Comparison of ENCODE assay signal across 20 cellular contexts in the genomic region with DNA sequence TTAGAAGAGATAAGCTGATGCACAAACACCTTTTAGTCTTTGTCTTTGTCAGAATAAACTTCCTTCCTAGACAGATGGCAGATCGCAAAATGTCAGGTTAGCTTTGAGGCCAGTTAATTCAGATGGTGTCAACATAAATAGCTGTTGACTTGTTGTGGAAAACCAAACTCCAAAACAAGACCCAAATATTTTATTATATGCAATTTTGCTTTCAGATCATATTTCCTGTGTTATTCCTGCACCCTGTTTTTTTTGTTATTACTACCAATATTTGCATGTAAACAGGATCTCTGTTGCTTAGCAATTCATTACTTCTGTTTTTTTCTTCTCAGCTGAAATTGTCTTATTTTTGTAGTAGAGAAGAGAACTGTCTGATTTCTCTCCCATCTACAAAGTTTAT.
DNase-seq lines count a peak whose midpoint lies in the region; ATAC-seq and TF ChIP-seq lines count a peak whose summit lies in the region.
"Had no signal": no experiment of that assay in that cellular context is flagged by ENCODE, and none has a peak within 500 bp of the region (broad histone marks: within the 10 kb centered on the region; RNA-seq: fewer than 3 reads in every experiment).

No MANE protein-coding gene starts in this region.

- POLR2A ChIA-PET in CD8-positive, alpha-beta T cell (lab: Charles Lee): interaction anchor here (1.4 kb wide), 1 partner anchor 26 kb away, joined by 3 read pairs; no protein-coding TSS in a partner anchor

- no peaks in the 10 kb centered on the region for H3K36me3 ChIP-seq in CD8-positive, alpha-beta T cell (ENCODE audit: insufficient read depth, low read length)
- H3K36me3 ChIP-seq in Loucy (ENCODE audit: insufficient read depth, low read length) (no peaks in the 10 kb centered on the region), mucosa of descending colon (ENCODE audit: low read depth) (no peaks in the 10 kb centered on the region), gastroesophageal sphincter (no peaks in the 10 kb centered on the region)
- H3K36me3 ChIP-seq: right atrium auricular region, upper lobe of left lung had no signal

- TF ChIP-seq POLR2A in gastroesophageal sphincter (IDR thresholded peaks at IDR 0.05): no peak

- intact Hi-C loops in CD8-positive, alpha-beta T cell (cut with DNase I, micrococcal nuclease): loop anchor here in 1 of 2 experiments (5.0 kb wide), 1 partner anchor 79 kb away; no protein-coding TSS in a partner anchor
- intact Hi-C loops in mucosa of descending colon (cut with DNase I, micrococcal nuclease): no loop called here

- H3K9ac ChIP-seq in Loucy (ENCODE audit: low read depth, low read length, poor library complexity, severe bottlenecking): no peak overlapping the region

- TF ChIP-seq CTCF in CD8-positive, alpha-beta T cell (IDR thresholded peaks at IDR 0.05): no peak
- TF ChIP-seq CTCF in Loucy (conservative IDR thresholded peaks at IDR 0.05; ENCODE audit: low read length) (no peak), mucosa of descending colon (IDR thresholded peaks at IDR 0.05) (no peak), gastroesophageal sphincter (IDR thresholded peaks at IDR 0.05) (no peak)

- no peaks in the 10 kb centered on the region for H3K9me3 Mint-ChIP-seq in CD8-positive, alpha-beta T cell
- no peaks in the 10 kb centered on the region for H3K9me3 Mint-ChIP-seq in naive B cell

- peaks cover 15% of the 10 kb centered on the region for H3K4me1 ChIP-seq in CD8-positive, alpha-beta T cell (ENCODE audit: insufficient read depth, low read length)
- peaks cover 36% of the 10 kb centered on the region for H3K4me1 ChIP-seq in Loucy (ENCODE audit: insufficient read depth, low read length, poor library complexity, severe bottlenecking)
- no peaks in the 10 kb centered on the region for H3K4me1 ChIP-seq in mucosa of descending colon (ENCODE audit: low read depth)
- no peaks in the 10 kb centered on the region for H3K4me1 ChIP-seq in gastroesophageal sphincter
- H3K4me1 ChIP-seq: Caco-2, right atrium auricular region had no signal

- H3K27ac ChIP-seq in CD8-positive, alpha-beta T cell (ENCODE audit: low read depth, low read length): no peak overlapping the region
- H3K27ac ChIP-seq in gastroesophageal sphincter: no peak overlapping the region
- H3K27ac ChIP-seq: right atrium auricular region, VCaP had no signal

- H3K9me3 ChIP-seq in CD8-positive, alpha-beta T cell (ENCODE audit: low read length): no peaks in the 10 kb centered on the region
- H3K9me3 ChIP-seq in Loucy (ENCODE audit: insufficient read depth, low read depth, low read length) (no peaks in the 10 kb centered on the region), mucosa of descending colon (no peaks in the 10 kb centered on the region), gastroesophageal sphincter (no peaks in the 10 kb centered on the region)
- H3K9me3 ChIP-seq: Caco-2, right atrium auricular region, upper lobe of left lung had no signal

- no peak for DNase-seq in CD8-positive, alpha-beta T cell
- DNase-seq in dermis blood vessel endothelial cell (peak; percentile 28), naive B cell (peak; percentile 63), mucosa of descending colon (no peak)
- no peak for DNase-seq in activated T-cell treated with anti-CD3 and anti-CD28 coated beads, Interleukin-2, amount 50 U/mL, for 1 hour
- DNase-seq: activated CD4-positive, alpha-beta T cell treated with anti-CD3 and anti-CD28 coated beads, Interleukin-2, amount 50 U/mL, for 48 hours; amniotic stem cell; Caco-2; glutamatergic neuron; left ventricle myocardium superior; NCI-H1436; NCI-H526 treated with DMSO at 0.1 percent for 48 hours; SHP77; stimulated activated CD4-positive, alpha-beta T cell treated with anti-CD3 and anti-CD28 coated beads, Interleukin-4, amount 100 ng/mL, for 4 hours; upper lobe of left lung had no signal

- no peak overlapping the region for H3K4me3 ChIP-seq in CD8-positive, alpha-beta T cell (ENCODE audit: low read depth, low read length)
- H3K4me3 ChIP-seq in Loucy (ENCODE audit: low read length, poor library complexity, severe bottlenecking) (no peak overlapping the region), mucosa of descending colon (no peak overlapping the region), gastroesophageal sphincter (no peak overlapping the region)
- H3K4me3 ChIP-seq: right atrium auricular region, upper lobe of left lung had no signal

- H3K4me3 Mint-ChIP-seq in CD8-positive, alpha-beta T cell: no peak overlapping the region
- H3K4me3 Mint-ChIP-seq in naive B cell: peak overlapping the region in 7 of 8 donors; percentile 16 to 58 (median 54)

- no peaks in the 10 kb centered on the region for H3K27me3 Mint-ChIP-seq in CD8-positive, alpha-beta T cell (ENCODE audit: low read depth)
- no peaks in the 10 kb centered on the region for H3K27me3 Mint-ChIP-seq in naive B cell

- no peaks in the 10 kb centered on the region for H3F3A ChIP-seq in Loucy (ENCODE audit: low read depth)

- H3K27ac Mint-ChIP-seq in CD8-positive, alpha-beta T cell: peak overlapping the region; percentile 25
- H3K27ac Mint-ChIP-seq in naive B cell: peak overlapping the region; percentile 93 to 99 (median 96)

- WGBS in gastroesophageal sphincter (ENCODE audit: low coverage in 1 of 2), 2 donors: 44 to 69% methylated on average over 1 of the region's 1 CpG

- peak overlapping the region; percentile 18 for H3K4me2 ChIP-seq in Loucy (ENCODE audit: low read depth, low read length, poor library complexity, severe bottlenecking)

- peak; percentile 26 for ATAC-seq in CD8-positive, alpha-beta T cell
- peak; percentile 79 to 83 for ATAC-seq in naive B cell (ENCODE audit: low read depth in 2 of 2)
- ATAC-seq in mucosa of descending colon: no peak
- ATAC-seq in gastroesophageal sphincter: no peak
- no peak for ATAC-seq in GM18498 (IDR thresholded peaks at IDR 0.05; ENCODE audit: unreplicated experiment)
- ATAC-seq: left ventricle myocardium superior had no signal

- no peaks in the 10 kb centered on the region for H3K27me3 ChIP-seq in CD8-positive, alpha-beta T cell (ENCODE audit: insufficient read depth, low read length)
- H3K27me3 ChIP-seq in Loucy (ENCODE audit: insufficient read depth, low read length, poor library complexity, severe bottlenecking) (no peaks in the 10 kb centered on the region), gastroesophageal sphincter (no peaks in the 10 kb centered on the region)
- H3K27me3 ChIP-seq: right atrium auricular region, upper lobe of left lung had no signal

- TF ChIP-seq EP300 in gastroesophageal sphincter (IDR thresholded peaks at IDR 0.05): no peak

- peak overlapping the region; percentile 3; the same call in 1 of the 2 replicates for H2AFZ ChIP-seq in Loucy (ENCODE audit: low read length)

- H3K79me2 ChIP-seq in Loucy (ENCODE audit: insufficient read depth, low read length): no peaks in the 10 kb centered on the region

- H3K36me3 Mint-ChIP-seq in CD8-positive, alpha-beta T cell: no peaks in the 10 kb centered on the region
- H3K36me3 Mint-ChIP-seq in naive B cell: no peaks in the 10 kb centered on the region

- H3K9me2 ChIP-seq in Loucy (replicated peaks; ENCODE audit: low read depth, low read length): no peaks in the 10 kb centered on the region

- H3K4me1 Mint-ChIP-seq in CD8-positive, alpha-beta T cell (ENCODE audit: low read depth): peaks cover 23% of the 10 kb centered on the region
- H3K4me1 Mint-ChIP-seq in naive B cell: peaks cover 40 to 58% (median 57%) of the 10 kb centered on the region in 3 donors

- no peaks in the 10 kb centered on the region for H4K20me1 ChIP-seq in Loucy (ENCODE audit: insufficient read depth, low read length, poor library complexity, severe bottlenecking)

- CTCF ChIA-PET in CD8-positive, alpha-beta T cell (lab: Charles Lee): interaction anchor here (1.2 kb wide), 1 partner anchor 88 kb away, joined by 3 read pairs; no protein-coding TSS in a partner anchor

Comparison
In these comparisons a context has a peak if more than half of its experiments do, and no peak if none do; other contexts are left out.
1. ATAC-seq: peak in CD8-positive, alpha-beta T cell (single experiment) and naive B cell (2 of 2); none in mucosa of descending colon (single experiment), gastroesophageal sphincter (single experiment) and GM18498 (single experiment).
2. DNase-seq: peak in dermis blood vessel endothelial cell (single experiment) and naive B cell (single experiment); none in CD8-positive, alpha-beta T cell (0 of 7), mucosa of descending colon (0 of 3) and activated T-cell treated with anti-CD3 and anti-CD28 coated beads, Interleukin-2, amount 50 U/mL, for 1 hour (single experiment).